Comparison of ENCODE assay signal across 19 cellular contexts in the genomic region with DNA sequence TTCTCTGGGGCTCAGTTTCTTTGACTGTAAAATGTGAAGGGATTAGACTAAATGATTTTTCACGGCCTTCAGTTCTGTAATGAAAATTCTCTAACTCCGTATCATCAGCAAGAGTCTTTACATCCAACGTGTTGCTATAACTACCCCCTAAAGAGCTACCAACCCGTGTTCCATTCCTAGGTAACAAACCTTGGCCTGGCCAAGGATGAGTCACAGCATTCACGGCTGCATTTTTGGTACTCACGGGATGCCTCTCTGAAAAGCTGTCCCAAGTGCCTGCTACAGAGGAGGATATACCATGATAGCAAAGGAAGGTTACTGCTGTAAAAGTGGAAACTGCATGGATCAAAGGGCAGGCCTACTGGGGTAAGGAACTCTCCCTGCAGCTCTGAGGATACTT. TPM values are rescaled to one million over a fixed set of nuclear protein-coding genes. Genes with fewer than 3 reads are reported as not detected.
DNase-seq lines count a peak whose midpoint lies in the region; ATAC-seq, FAIRE-seq and TF ChIP-seq lines count a peak whose summit lies in the region.
"Had no signal": no experiment of that assay in that cellular context is flagged by ENCODE, and none has a peak within 500 bp of the region (broad histone marks: within the 10 kb centered on the region; RNA-seq: fewer than 3 reads in every experiment).

No MANE protein-coding gene starts in this region.

- H3K4me1 ChIP-seq in BLaER1 treated with 17β-estradiol and CSF1 and Interleukin-3, amounts not matched to agents 10 nM and 100 nM = peaks cover 77 to 94% (median 81%) of the 10 kb centered on the region in 10 experiments
- H3K4me1 ChIP-seq in mesodermal cell (ENCODE audit: control insufficient read depth, insufficient read depth, low read length, poor library complexity, severe bottlenecking) = peaks cover 65% of the 10 kb centered on the region
- H3K4me1 ChIP-seq in colonic mucosa = no peaks in the 10 kb centered on the region

- TF ChIP-seq CTCF in bronchial epithelial cell (IDR thresholded peaks at IDR 0.05; ENCODE audit: insufficient read depth, low read length, severe bottlenecking) = no peak
- TF ChIP-seq CTCF in colonic mucosa (IDR thresholded peaks at IDR 0.05) = no peak

- 71 to 75% methylated on average over 5 to 6 of the region's 6 CpGs for WGBS in mesodermal cell (ENCODE audit: insufficient coverage in 2 of 2), 2 experiments

- H3K27me3 ChIP-seq in BLaER1 treated with 17β-estradiol and CSF1 and Interleukin-3, amounts not matched to agents 10 nM and 100 nM = no peaks in the 10 kb centered on the region
- H3K27me3 ChIP-seq in bronchial epithelial cell (ENCODE audit: control insufficient read depth, insufficient read depth, low read length) = no peaks in the 10 kb centered on the region
- peaks cover 1% of the 10 kb centered on the region for H3K27me3 ChIP-seq in colonic mucosa

- ATAC-seq in HG03571 (IDR thresholded peaks at IDR 0.05; ENCODE audit: unreplicated experiment) (no peak), GM21526 (IDR thresholded peaks at IDR 0.05; ENCODE audit: low FRiP score, unreplicated experiment) (no peak)
- ATAC-seq: gastrocnemius medialis, GM12878, lower lobe of right lung had no signal

- H3K4me3 ChIP-seq in BLaER1 treated with 17β-estradiol and CSF1 and Interleukin-3, amounts not matched to agents 10 nM and 100 nM = peak overlapping the region in 9 of 10 experiments; percentile 82 to 95 (median 90); a peak in 16 of 20 replicates
- no peak overlapping the region for H3K4me3 ChIP-seq in bronchial epithelial cell (ENCODE audit: low read depth, low read length)
- H3K4me3 ChIP-seq in mesodermal cell (ENCODE audit: extremely low read depth, insufficient read depth, low read length, poor library complexity, severe bottlenecking) = no peak overlapping the region
- H3K4me3 ChIP-seq in colonic mucosa = no peak overlapping the region
- H3K4me3 ChIP-seq: gastrocnemius medialis, GM12878, lower lobe of right lung, PC-9 had no signal

- peaks cover 42 to 98% (median 91%) of the 10 kb centered on the region in 11 experiments; a peak in 21 of 22 replicates for H4K20me1 ChIP-seq in BLaER1 treated with 17β-estradiol and CSF1 and Interleukin-3, amounts not matched to agents 10 nM and 100 nM

- FAIRE-seq in bronchial epithelial cell (lab: Jason Lieb, UNC) = no peak
- FAIRE-seq: GM12878, HTR-8/SVneo had no signal

- H3K36me3 ChIP-seq in BLaER1 treated with 17β-estradiol and CSF1 and Interleukin-3, amounts not matched to agents 10 nM and 100 nM = peaks cover 5 to 88% (median 77%) of the 10 kb centered on the region in 11 experiments
- H3K36me3 ChIP-seq in bronchial epithelial cell (ENCODE audit: control insufficient read depth, insufficient read depth, low read length) = peaks cover 1% of the 10 kb centered on the region
- H3K36me3 ChIP-seq in mesodermal cell (ENCODE audit: control insufficient read depth, insufficient read depth, low read length) = peaks cover 41% of the 10 kb centered on the region
- H3K36me3 ChIP-seq in colonic mucosa = no peaks in the 10 kb centered on the region
- H3K36me3 ChIP-seq: gastrocnemius medialis, lower lobe of right lung had no signal

- peaks cover 0 to 7% (median 0%) of the 10 kb centered on the region in 11 experiments; a peak in 3 of 22 replicates for H3K9me3 ChIP-seq in BLaER1 treated with 17β-estradiol and CSF1 and Interleukin-3, amounts not matched to agents 10 nM and 100 nM (replicated peaks in 1 of 11)
- H3K9me3 ChIP-seq in mesodermal cell (ENCODE audit: control insufficient read depth, low read length) (no peaks in the 10 kb centered on the region), colonic mucosa (no peaks in the 10 kb centered on the region)
- H3K9me3 ChIP-seq: gastrocnemius medialis, lower lobe of right lung had no signal

- DNase-seq in M059J (ENCODE audit: low read depth) = peak; percentile 64
- DNase-seq in bronchial epithelial cell (ENCODE audit: low read depth) = peak; percentile 30
- DNase-seq in foreskin melanocyte = no peak
- no peak for DNase-seq in colonic mucosa
- DNase-seq: activated CD4-positive, alpha-beta T cell treated with anti-CD3 and anti-CD28 coated beads, Interleukin-2, amount 50 U/mL, for 48 hours; activated T-cell treated with anti-CD3 and anti-CD28 coated beads, Interleukin-2, amount 50 U/mL, for 24 hours; COR-L47; gastrocnemius medialis; lower lobe of right lung; MM.1S; NCI-H2081 treated with DMSO at 0.1 percent for 48 hours; NCI-H526 treated with DMSO at 0.1 percent for 48 hours; PC-9 had no signal

- H3K4me2 ChIP-seq in BLaER1 treated with 17β-estradiol and CSF1 and Interleukin-3, amounts not matched to agents 10 nM and 100 nM = peak overlapping the region; percentile 93 to 100 (median 96)
- H3K4me2 ChIP-seq: PC-9 had no signal

- H3K27ac ChIP-seq in BLaER1 treated with 17β-estradiol and CSF1 and Interleukin-3, amounts not matched to agents 10 nM and 100 nM = peak overlapping the region in 10 of 11 experiments; percentile 1 to 74 (median 68); a peak in 18 of 22 replicates
- H3K27ac ChIP-seq in mesodermal cell (ENCODE audit: low read depth, low read length, severe bottlenecking) = peak overlapping the region; percentile 12
- no peak overlapping the region for H3K27ac ChIP-seq in colonic mucosa
- H3K27ac ChIP-seq: gastrocnemius medialis, lower lobe of right lung, PC-9 had no signal

- peak overlapping the region in 10 of 11 experiments; percentile 53 to 95 (median 73); a peak in 17 of 22 replicates for H3K9ac ChIP-seq in BLaER1 treated with 17β-estradiol and CSF1 and Interleukin-3, amounts not matched to agents 10 nM and 100 nM
- no peak overlapping the region for H3K9ac ChIP-seq in colonic mucosa (ENCODE audit: low read depth in 2 of 2, low read length in 2 of 2)

- intact Hi-C loops in colonic mucosa (cut with DNase I) = no loop called here

RNA-seq across cellular contexts. Expression of a gene that starts 5.9 kb away (rescaled TPM):
- total RNA-seq in M059J (2014; rRNA removed; shearing (Covaris generic)) = 0.39 TPM in 1 of 2 replicates, not detected in the other
- total RNA-seq in bronchial epithelial cell (under 0.01 and 0.64 TPM in 2 replicates), colonic mucosa (1 to 10 TPM in 1 of 2 donors, under 1 TPM in 1; 0.17 to 1.9 TPM)
- polyA plus RNA-seq in mesodermal cell (2013, experiment 1 of 2) = 17.9 TPM
- polyA plus RNA-seq in mesodermal cell (2013, experiment 2 of 2) = 12.1 TPM

Comparison
In these comparisons a context has a peak if more than half of its experiments do, and no peak if none do; other contexts are left out.
1. H3K4me3 ChIP-seq: peak in BLaER1 treated with 17β-estradiol and CSF1 and Interleukin-3, amounts not matched to agents 10 nM and 100 nM (9 of 10); none in bronchial epithelial cell (single experiment), mesodermal cell (single experiment) and colonic mucosa (single experiment).
2. H3K9ac ChIP-seq: peak in BLaER1 treated with 17β-estradiol and CSF1 and Interleukin-3, amounts not matched to agents 10 nM and 100 nM (10 of 11); none in colonic mucosa (0 of 2).
3. DNase-seq: peak in M059J (single experiment) and bronchial epithelial cell (single experiment); none in foreskin melanocyte (single experiment) and colonic mucosa (single experiment).